In the genomic region with DNA sequence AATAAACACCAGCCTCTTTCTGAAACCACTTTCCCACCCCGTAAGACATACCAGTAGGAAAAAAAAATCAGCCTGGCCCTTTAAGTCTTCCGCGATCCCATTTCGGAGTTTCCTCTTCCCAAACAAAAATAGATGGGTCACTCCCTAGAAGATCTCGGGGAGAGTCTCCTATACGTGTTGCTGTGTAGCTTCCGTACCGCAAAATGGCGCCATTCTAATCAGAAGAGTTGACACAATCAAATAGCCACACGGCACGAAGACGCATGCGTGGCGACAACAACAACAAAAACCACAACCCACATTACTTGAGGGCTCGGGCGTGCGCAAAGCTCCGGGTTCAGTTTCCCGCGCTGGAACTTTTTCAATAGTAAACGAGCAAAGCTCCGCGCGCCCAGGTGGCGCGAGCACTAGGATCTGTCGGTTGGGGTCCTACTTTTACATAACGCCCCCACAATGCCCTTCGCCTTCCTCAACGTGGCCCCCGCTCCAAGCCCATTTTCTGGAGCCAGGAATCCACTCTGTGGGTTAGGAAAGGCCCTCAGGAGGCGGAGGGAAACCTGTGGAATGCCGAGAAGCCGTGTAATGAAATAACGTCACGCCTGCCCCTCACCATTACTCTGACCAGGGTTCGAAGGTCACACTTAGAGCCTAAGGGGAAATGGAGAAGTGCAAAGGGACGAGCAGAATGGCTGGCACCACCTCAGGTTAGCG, we compare ENCODE assay signal across 8 cellular contexts. TPM values are rescaled to one million over a fixed set of nuclear protein-coding genes. Genes with fewer than 3 reads are reported as not detected.
A peak's percentile ranks its signal among the peaks of the same experiment; 100 is the strongest.
DNase-seq lines count a peak whose midpoint lies in the region; ATAC-seq and TF ChIP-seq lines count a peak whose summit lies in the region.

A gene (minus strand): TSS at position 208 of the 711 bp plus-strand sequence. CDS start 519 bp downstream, outside the sequence.

- H3K9ac ChIP-seq in OCI-LY1 (ENCODE audit: low read length), result peak within 1 kb of the TSS; percentile 92
- H3K9ac ChIP-seq in endocrine pancreas (ENCODE audit: control insufficient read depth, insufficient read depth, low read length), result peak within 1 kb of the TSS; percentile 78
- peak within 1 kb of the TSS; percentile 99 for H3K9ac ChIP-seq in mesendoderm (ENCODE audit: low read length)

- H3K4me1 ChIP-seq in OCI-LY1 (ENCODE audit: insufficient read depth, low read length, severe bottlenecking) (peaks cover 45% of the 10 kb centered on the region), endocrine pancreas (ENCODE audit: control insufficient read depth, insufficient read depth, low read length) (peaks cover 6% of the 10 kb centered on the region), mesendoderm (ENCODE audit: control insufficient read depth, low read depth, low read length) (peaks cover 8% of the 10 kb centered on the region)

- H3K23ac ChIP-seq in mesendoderm (ENCODE audit: low read length), result no peak within 1 kb of the TSS

- H4K5ac ChIP-seq in mesendoderm (ENCODE audit: low read length), result peak within 1 kb of the TSS; percentile 33

- H3K79me2 ChIP-seq in OCI-LY1 (ENCODE audit: insufficient read depth, low read length) (peaks cover 26% of the 10 kb centered on the region), mesendoderm (ENCODE audit: control insufficient read depth, insufficient read depth, low read length) (peaks cover 42% of the 10 kb centered on the region)

- H3K4me2 ChIP-seq in OCI-LY1 (ENCODE audit: low read length) (peak within 1 kb of the TSS; percentile 82), mesendoderm (ENCODE audit: low read length) (peak within 1 kb of the TSS; percentile 63)

- peak within 1 kb of the TSS; percentile 46 for H2BK120ac ChIP-seq in mesendoderm (ENCODE audit: low read depth, low read length)

- no CpG with 5 or more reads among the region's 39 CpGs for WGBS in mesendoderm (ENCODE audit: extremely low coverage, insufficient coverage, low lambda C conversion rate)

- H3K27me3 ChIP-seq in OCI-LY1 (ENCODE audit: insufficient read depth, low read length), result no peaks in the 10 kb centered on the region
- no peaks in the 10 kb centered on the region for H3K27me3 ChIP-seq in endocrine pancreas (ENCODE audit: control insufficient read depth, insufficient read depth, low read length)
- no peaks in the 10 kb centered on the region for H3K27me3 ChIP-seq in mesendoderm (ENCODE audit: insufficient read depth, low read length, poor library complexity)

- no peaks in the 10 kb centered on the region for H4K20me1 ChIP-seq in OCI-LY1 (ENCODE audit: insufficient read depth, low read length)

- peak; percentile 88 for DNase-seq in A172 (ENCODE audit: low spot score)
- peak; percentile 53 for DNase-seq in HuH-7.5 (ENCODE audit: low spot score)
- DNase-seq in activated CD8-positive, alpha-beta memory T cell treated with anti-CD3 and anti-CD28 coated beads, Interleukin-2, amount 50 U/mL, for 1 hour (ENCODE audit: extremely low read depth), result peak; percentile 76
- DNase-seq in mesendoderm, result peak; percentile 95
- peak; percentile 80 for DNase-seq in stimulated activated CD8-positive, alpha-beta memory T cell treated with anti-CD3 and anti-CD28 coated beads, Interleukin-12 subunit alpha, Interleukin-12 subunit beta, amount 100 ng/mL, for 24 hours (ENCODE audit: extremely low read depth)

- ATAC-seq in GM18870 (IDR thresholded peaks at IDR 0.05; ENCODE audit: unreplicated experiment), result peak; percentile 44

- H3K4me3 ChIP-seq in OCI-LY1 (ENCODE audit: low read depth, low read length, poor library complexity, severe bottlenecking) (peak within 1 kb of the TSS; percentile 100), endocrine pancreas (ENCODE audit: control insufficient read depth, insufficient read depth, low read length) (peak within 1 kb of the TSS; percentile 78), mesendoderm (ENCODE audit: low read length) (peak within 1 kb of the TSS; percentile 90)

- peaks cover 33% of the 10 kb centered on the region for H3K79me1 ChIP-seq in mesendoderm (ENCODE audit: low read length)

- H3K27ac ChIP-seq in OCI-LY1 (ENCODE audit: low read depth, low read length, poor library complexity, severe bottlenecking) (peak within 1 kb of the TSS; percentile 97), mesendoderm (ENCODE audit: low read depth, low read length) (peak within 1 kb of the TSS; percentile 95)

- peak within 1 kb of the TSS; percentile 41 for H2BK5ac ChIP-seq in mesendoderm (ENCODE audit: low read length)

- peak within 1 kb of the TSS; percentile 82 for H2AK5ac ChIP-seq in mesendoderm (ENCODE audit: low read length)

- no peak within 1 kb of the TSS for H4K8ac ChIP-seq in mesendoderm (ENCODE audit: low read depth, low read length)

- no peaks in the 10 kb centered on the region for H3F3A ChIP-seq in OCI-LY1 (ENCODE audit: insufficient read depth, low read length)

- H3K56ac ChIP-seq in mesendoderm (ENCODE audit: low read length), result peak within 1 kb of the TSS; percentile 98

- H3K4ac ChIP-seq in mesendoderm (ENCODE audit: low read depth, low read length), result peak within 1 kb of the TSS; percentile 76

- no peak within 1 kb of the TSS for H2BK15ac ChIP-seq in mesendoderm (replicated peaks; ENCODE audit: low read depth)

- H3K9me3 ChIP-seq in OCI-LY1 (ENCODE audit: low read length) (no peaks in the 10 kb centered on the region), endocrine pancreas (ENCODE audit: control insufficient read depth, low read length) (no peaks in the 10 kb centered on the region)

- peak within 1 kb of the TSS; percentile 20 for H3K18ac ChIP-seq in mesendoderm (ENCODE audit: low read length)

- H3K36me3 ChIP-seq in OCI-LY1 (ENCODE audit: insufficient read depth, low read length), result peaks cover 56% of the 10 kb centered on the region
- peaks cover 2% of the 10 kb centered on the region for H3K36me3 ChIP-seq in endocrine pancreas (ENCODE audit: control insufficient read depth, insufficient read depth, low read length)
- peaks cover 11% of the 10 kb centered on the region for H3K36me3 ChIP-seq in mesendoderm (ENCODE audit: control insufficient read depth, insufficient read depth, low read length)

- TF ChIP-seq CTCF in OCI-LY1 (IDR thresholded peaks at IDR 0.05; ENCODE audit: low read length), result no peak

- no peaks in the 10 kb centered on the region for H3K9me2 ChIP-seq in OCI-LY1 (ENCODE audit: low read depth, low read length)

- no peak within 1 kb of the TSS for H2AFZ ChIP-seq in OCI-LY1 (ENCODE audit: low read length)

RNA-seq across cellular contexts. Expression of the gene that starts here (rescaled TPM):
- 9.5 and 13.2 TPM in 2 replicates for total RNA-seq in A172 (2014; rRNA removed; shearing (Covaris generic))
- polyA plus RNA-seq in mesendoderm (2013, experiment 1 of 2), result 51.9 TPM
- polyA plus RNA-seq in mesendoderm (2013, experiment 2 of 2), result 51.4 TPM

Comparison
In these comparisons a context has a peak if more than half of its experiments do, and no peak if none do; other contexts are left out.
1. Peak in every context shown above with its lines: DNase-seq, ATAC-seq, H3K4me3 ChIP-seq and H3K27ac ChIP-seq.